Comparison of ENCODE assay signal across 13 cellular contexts in genomic region chr1:21763694-21764419, GRCh38. TPM values are rescaled to one million over a fixed set of nuclear protein-coding genes. Genes with fewer than 3 reads are reported as not detected.
DNase-seq lines count a peak whose midpoint lies in the region; ATAC-seq and TF ChIP-seq lines count a peak whose summit lies in the region.
"Had no signal": no experiment of that assay in that cellular context is flagged by ENCODE, and none has a peak within 500 bp of the region (broad histone marks: within the 10 kb centered on the region; RNA-seq: fewer than 3 reads in every experiment).

No MANE protein-coding gene starts in this region.

- in situ Hi-C loops in IMR-90 (cut with MboI; ENCODE audit: low sequenced_read_pairs): no loop called here

- peak overlapping the region; percentile 44; the same call in 1 of the 2 replicates for H2BK20ac ChIP-seq in IMR-90 (ENCODE audit: low read depth, low read length)

- H4K91ac ChIP-seq in IMR-90 (ENCODE audit: insufficient read depth, low read depth, low read length): no peak overlapping the region

- H3K4me1 Mint-ChIP-seq in activated B cell treated with CpG ODN at 0.5 μM for 24 hours: peaks cover 80% of the 10 kb centered on the region

- TF ChIP-seq POLR2A in IMR-90 (IDR thresholded peaks at IDR 0.05; ENCODE audit: low read depth, low read length): no peak

- H2BK15ac ChIP-seq in IMR-90 (ENCODE audit: low read depth, low read length) (no peak overlapping the region), mesendoderm (replicated peaks; ENCODE audit: low read depth) (no peak overlapping the region)

- H3K27me3 ChIP-seq in IMR-90 (ENCODE audit: control insufficient read depth, insufficient read depth, low read length): no peaks in the 10 kb centered on the region
- H3K27me3 ChIP-seq in mesendoderm (ENCODE audit: insufficient read depth, low read length, poor library complexity): no peaks in the 10 kb centered on the region
- no peaks in the 10 kb centered on the region for H3K27me3 ChIP-seq in tibial artery

- WGBS in IMR-90 (ENCODE audit: extremely low coverage in 2 of 2, insufficient read length in 1 of 2), 2 experiments: 100% methylated on average over 1 of the region's 7 CpGs; no CpG with 5 or more reads in 1 of the 2 experiments
- WGBS in mesendoderm (ENCODE audit: extremely low coverage, insufficient coverage, low lambda C conversion rate): no CpG with 5 or more reads among the region's 7 CpGs

- H3K4me2 ChIP-seq in IMR-90 (ENCODE audit: low read depth, low read length) (no peak overlapping the region), mesendoderm (ENCODE audit: low read length) (no peak overlapping the region)

- no peaks in the 10 kb centered on the region for H3K9me3 ChIP-seq in IMR-90 (ENCODE audit: control insufficient read depth, insufficient read depth, low read length)
- H3K9me3 ChIP-seq in tibial artery: no peaks in the 10 kb centered on the region
- H3K9me3 ChIP-seq: prostate gland had no signal

- no peaks in the 10 kb centered on the region for H3K36me3 ChIP-seq in IMR-90 (ENCODE audit: control insufficient read depth, insufficient read depth, low read length)
- no peaks in the 10 kb centered on the region for H3K36me3 ChIP-seq in mesendoderm (ENCODE audit: control insufficient read depth, insufficient read depth, low read length)
- no peaks in the 10 kb centered on the region for H3K36me3 ChIP-seq in tibial artery
- H3K36me3 ChIP-seq: prostate gland had no signal

- H3K56ac ChIP-seq in IMR-90 (ENCODE audit: extremely low read depth, insufficient read depth, low read length) (no peak overlapping the region), mesendoderm (ENCODE audit: low read length) (peak overlapping the region; percentile 42)

- intact Hi-C loops in IMR-90 (cut with micrococcal nuclease) (no loop called here), activated B cell treated with CpG ODN at 0.5 μM for 24 hours (cut with micrococcal nuclease) (loop anchor here (5.0 kb wide), 1 partner anchor 472 kb away; the partner anchor contains the start of gene ECE1), tibial artery (cut with DNase I; ENCODE audit: low total_unique reads) (no loop called here), posterior cingulate gyrus (cut with DNase I) (no loop called here)

- H3K14ac ChIP-seq in IMR-90 (replicated peaks; ENCODE audit: low read depth, low read length): no peak overlapping the region

- H3K9ac ChIP-seq in IMR-90 (ENCODE audit: low read depth, low read length) (no peak overlapping the region), mesendoderm (ENCODE audit: low read length) (no peak overlapping the region)

- H3K27ac ChIP-seq in IMR-90 (ENCODE audit: insufficient read depth, low read length) (no peak overlapping the region; the same call in 1 of the 2 replicates), mesendoderm (ENCODE audit: low read depth, low read length) (no peak overlapping the region), tibial artery (peak overlapping the region; percentile 45 to 54)

- peak overlapping the region; percentile 89 for H3K27ac Mint-ChIP-seq in activated B cell treated with CpG ODN at 0.5 μM for 24 hours

- H2BK120ac ChIP-seq in IMR-90 (ENCODE audit: low read depth, low read length) (no peak overlapping the region), mesendoderm (ENCODE audit: low read depth, low read length) (no peak overlapping the region)

- no peak overlapping the region for H2BK5ac ChIP-seq in IMR-90 (ENCODE audit: low read depth, low read length, poor library complexity, severe bottlenecking)
- H2BK5ac ChIP-seq in mesendoderm (ENCODE audit: low read length): no peak overlapping the region

- H3K4me1 ChIP-seq in IMR-90 (ENCODE audit: control insufficient read depth, insufficient read depth, low read length) (peaks cover 12% of the 10 kb centered on the region), mesendoderm (ENCODE audit: control insufficient read depth, low read depth, low read length) (peaks cover 7% of the 10 kb centered on the region), tibial artery (peaks cover 0 to 57% (median 29%) of the 10 kb centered on the region in 4 donors)
- H3K4me1 ChIP-seq: prostate gland had no signal

- dilution Hi-C loops in IMR-90 (cut with HindIII; ENCODE audit: low sequenced_read_pairs, unreplicated experiment): no loop called here

- DNase-seq in IMR-90 (no peak), activated B cell treated with CpG ODN at 0.5 μM for 24 hours (no peak), mesendoderm (no peak), tibial artery (no peak), posterior cingulate gyrus (no peak)
- DNase-seq: activated CD8-positive, alpha-beta memory T cell treated with anti-CD3 and anti-CD28 coated beads for 24 hours; NCI-H1694; NCI-H524 treated with DMSO at 0.1 percent for 48 hours; stimulated activated CD4-positive, alpha-beta T cell treated with anti-CD3 and anti-CD28 coated beads, Interleukin-2, amount 100 ng/mL, for 48 hours had no signal

- peaks cover 60% of the 10 kb centered on the region for H3K79me2 ChIP-seq in mesendoderm (ENCODE audit: control insufficient read depth, insufficient read depth, low read length)

- ATAC-seq in IMR-90 (ENCODE audit: low read depth) (no peak), activated B cell treated with CpG ODN at 0.5 μM for 24 hours (ENCODE audit: low read depth) (no peak), HG02973 (IDR thresholded peaks at IDR 0.05; ENCODE audit: unreplicated experiment) (no peak), GM19023 (IDR thresholded peaks at IDR 0.05; ENCODE audit: unreplicated experiment) (no peak)

- CTCF ChIA-PET in IMR-90 (lab: Yijun Ruan, JAX): no interaction called here
- CTCF ChIA-PET in activated B cell treated with CpG ODN at 0.5 μM for 24 hours (lab: Charles Lee): interaction anchor here (1.4 kb wide), 1 partner anchor 18 kb away, joined by 4 read pairs; no protein-coding TSS in a partner anchor

- no peak for TF ChIP-seq RAD21 in IMR-90 (IDR thresholded peaks at IDR 0.05; ENCODE audit: low read length)

- peaks cover 52 to 89% of the 10 kb centered on the region in 2 experiments for H3K79me1 ChIP-seq in IMR-90 (ENCODE audit: low read depth in 1 of 2, low read length in 2 of 2)
- peaks cover 15% of the 10 kb centered on the region for H3K79me1 ChIP-seq in mesendoderm (ENCODE audit: low read length)

- no peak overlapping the region for H4K8ac ChIP-seq in IMR-90 (ENCODE audit: low read depth in 2 of 2, low read length in 2 of 2)
- H4K8ac ChIP-seq in mesendoderm (ENCODE audit: low read depth, low read length): no peak overlapping the region

- H2AFZ ChIP-seq in IMR-90 (replicated peaks; ENCODE audit: low read length, poor library complexity): no peak overlapping the region

- peak overlapping the region; percentile 78; the same call in 1 of the 2 replicates for H2AK5ac ChIP-seq in IMR-90 (ENCODE audit: low read depth, low read length)
- no peak overlapping the region for H2AK5ac ChIP-seq in mesendoderm (ENCODE audit: low read length)

- H4K5ac ChIP-seq in IMR-90 (ENCODE audit: low read depth, low read length): no peak overlapping the region
- no peak overlapping the region for H4K5ac ChIP-seq in mesendoderm (ENCODE audit: low read length)

- no peak overlapping the region for H3K4me3 ChIP-seq in IMR-90 (ENCODE audit: insufficient read depth, low read depth, low read length)
- H3K4me3 ChIP-seq in mesendoderm (ENCODE audit: low read length): no peak overlapping the region
- no peak overlapping the region for H3K4me3 ChIP-seq in tibial artery
- H3K4me3 ChIP-seq: prostate gland had no signal

- BruUV-seq in IMR-90 (replicated peaks; lab: Mats Ljungman, UMichigan): no TSS peak

- POLR2A ChIA-PET in IMR-90 (lab: Charles Lee; ENCODE audit: unreplicated experiment): no interaction called here
- POLR2A ChIA-PET in activated B cell treated with CpG ODN at 0.5 μM for 24 hours (lab: Charles Lee): interaction anchor here (7.0 kb wide), 1 partner anchor 19 kb away, joined by 96 read pairs; the partner anchor contains the start of gene USP48

- H4K20me1 ChIP-seq in IMR-90 (ENCODE audit: insufficient read depth, low read length): peaks cover 91% of the 10 kb centered on the region

- no peaks in the 10 kb centered on the region for H3K9me3 Mint-ChIP-seq in activated B cell treated with CpG ODN at 0.5 μM for 24 hours

- H3K27me3 Mint-ChIP-seq in activated B cell treated with CpG ODN at 0.5 μM for 24 hours: no peaks in the 10 kb centered on the region

- H3K23ac ChIP-seq in IMR-90 (ENCODE audit: low read depth, low read length) (0 out of 2 replicates have a peak overlapping the region, but pooled peaks have one; percentile 10), mesendoderm (ENCODE audit: low read length) (no peak overlapping the region)

- peaks cover 4% of the 10 kb centered on the region for H3K36me3 Mint-ChIP-seq in activated B cell treated with CpG ODN at 0.5 μM for 24 hours (ENCODE audit: low read depth)

- peak overlapping the region; percentile 41 for H3K4me3 Mint-ChIP-seq in activated B cell treated with CpG ODN at 0.5 μM for 24 hours

- peaks cover 27% of the 10 kb centered on the region for H3K9me1 ChIP-seq in IMR-90 (ENCODE audit: insufficient read depth, low read length)

- H2AK9ac ChIP-seq in IMR-90 (replicated peaks; ENCODE audit: low read depth, low read length, poor library complexity): no peak overlapping the region

- H3K18ac ChIP-seq in IMR-90 (ENCODE audit: low read depth, low read length): no peak overlapping the region
- no peak overlapping the region for H3K18ac ChIP-seq in mesendoderm (ENCODE audit: low read length)

- TF ChIP-seq CTCF in IMR-90 (conservative IDR thresholded peaks at IDR 0.05; ENCODE audit: low read depth, low read length) (no peak), activated B cell treated with CpG ODN at 0.5 μM for 24 hours (IDR thresholded peaks at IDR 0.05) (no peak), tibial artery (IDR thresholded peaks at IDR 0.05) (no peak)

- 0 out of 2 replicates have a peak overlapping the region, but pooled peaks have one; percentile 7 for H3K4ac ChIP-seq in IMR-90 (ENCODE audit: low read depth, low read length)
- H3K4ac ChIP-seq in mesendoderm (ENCODE audit: low read depth, low read length): no peak overlapping the region

TF ChIP-seq in IMR-90, 13 proteins besides CTCF, POLR2A, EP300 and RAD21 (continues in another document):
- no peak for TF ChIP-seq MXI1 (IDR thresholded peaks at IDR 0.05; ENCODE audit: borderline replicate concordance, low read depth, low read length)

RNA-seq across cellular contexts. Expression of gene USP48, which starts 19.1 kb away (rescaled TPM):
- total RNA-seq in IMR-90 (2012; rRNA removed) (24.7 and 47.2 TPM in 2 replicates), activated B cell treated with CpG ODN at 0.5 μM for 24 hours (86.3 and 97.3 TPM in 2 replicates)
- polyA plus RNA-seq in IMR-90 (2012; rRNA removed): 17.1 and 25.0 TPM in 2 replicates
- polyA plus RNA-seq in IMR-90 (2012; cell fraction: cytosol; rRNA removed): 4.0 and 5.6 TPM in 2 replicates
- 7.8 and 40.6 TPM in 2 replicates for polyA plus RNA-seq in IMR-90 (2012; cell fraction: nucleus; rRNA removed; ENCODE audit: low replicate concordance)
- polyA plus RNA-seq in mesendoderm (2013, experiment 1 of 2): 39.1 TPM
- 39.1 TPM for polyA plus RNA-seq in mesendoderm (2013, experiment 2 of 2)

RNA-seq across cellular contexts. Expression of gene LDLRAD2, which starts 48.2 kb away (rescaled TPM):
- total RNA-seq in IMR-90 (2012; rRNA removed): not detected in 2 replicates
- 0.05 TPM in 1 of 2 replicates, not detected in the other for polyA plus RNA-seq in IMR-90 (2012; rRNA removed)
- polyA plus RNA-seq in IMR-90 (2012; cell fraction: cytosol; rRNA removed): 0.03 and 0.17 TPM in 2 replicates
- 0.34 and 0.39 TPM in 2 replicates for polyA plus RNA-seq in IMR-90 (2012; cell fraction: nucleus; rRNA removed; ENCODE audit: low replicate concordance)
- total RNA-seq in activated B cell treated with CpG ODN at 0.5 μM for 24 hours: 0.64 and 0.67 TPM in 2 replicates
- 0.31 TPM for polyA plus RNA-seq in mesendoderm (2013, experiment 1 of 2)
- polyA plus RNA-seq in mesendoderm (2013, experiment 2 of 2): 0.39 TPM
- total RNA-seq: G401 had no signal

Comparison
In these comparisons a context has a peak if more than half of its experiments do, and no peak if none do; other contexts are left out.
1. H3K27ac ChIP-seq: peak in tibial artery (2 of 2); none in IMR-90 (single experiment) and mesendoderm (single experiment).